Comparison of ENCODE assay signal across 8 cellular contexts in the genomic region with DNA sequence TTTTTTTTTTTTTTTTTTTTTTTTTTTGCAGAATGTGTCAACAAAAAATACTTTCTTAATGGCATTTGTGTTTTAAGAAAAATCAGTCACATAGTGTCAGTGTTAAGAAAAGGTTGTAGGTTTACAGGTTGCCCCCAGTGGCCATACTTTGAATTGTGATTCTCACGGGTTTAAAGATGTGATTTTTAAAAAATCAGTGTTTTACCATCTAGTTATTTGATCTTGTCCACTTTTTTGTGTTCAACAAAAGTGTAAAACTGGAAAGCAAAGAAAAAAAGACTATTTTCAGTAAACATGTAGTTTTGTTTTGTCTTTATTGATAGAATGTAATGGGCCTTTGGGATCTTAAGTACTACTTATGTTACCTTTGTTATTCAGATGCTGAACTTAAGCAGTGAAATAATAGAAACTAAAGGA. TPM values are rescaled to one million over a fixed set of nuclear protein-coding genes. Genes with fewer than 3 reads are reported as not detected.
A peak's percentile ranks its signal among the peaks of the same experiment; 100 is the strongest.
DNase-seq lines count a peak whose midpoint lies in the region; FAIRE-seq and TF ChIP-seq lines count a peak whose summit lies in the region.

No MANE protein-coding gene starts in this region.

- peak; percentile 16 for DNase-seq in stimulated activated CD4-positive, alpha-beta T cell treated with anti-CD3 and anti-CD28 coated beads, Interleukin-15, amount 100 ng/mL, for 24 hours
- DNase-seq in stimulated activated CD4-positive, alpha-beta T cell treated with anti-CD3 and anti-CD28 coated beads, Interleukin-4, amount 100 ng/mL, for 4 hours: no peak
- DNase-seq in HuH-7 (ENCODE audit: low spot score): peak; percentile 50
- DNase-seq in activated gamma-delta T cell treated with anti-CD3 and anti-CD28 coated beads, Interleukin-2, amount 50 U/mL, for 16 hours (ENCODE audit: low read depth): peak; percentile 3
- no peak for DNase-seq in keratinocyte (ENCODE audit: low read depth, low spot score)
- no peak for DNase-seq in HPDE6-E6E7 (ENCODE audit: extremely low spot score)
- DNase-seq in hippocampal formation (lab: John Stamatoyannopoulos, UW): no peak
- DNase-seq in COLO668 (lab: John Stamatoyannopoulos, UW; ENCODE audit: unreplicated experiment): no peak

- no peaks in the 10 kb centered on the region for H3K9me1 ChIP-seq in keratinocyte (ENCODE audit: control insufficient read depth, extremely low read depth, insufficient read depth, low read length)

- peak in 2 of 3 experiments; percentile 38 to 43 for TF ChIP-seq CTCF in keratinocyte (optimal IDR thresholded peaks at IDR 0.05 in 1 of 3, IDR thresholded peaks at IDR 0.05 in 1 of 3, conservative IDR thresholded peaks at IDR 0.05 in 1 of 3; ENCODE audit: extremely low read depth in 1 of 3, insufficient read depth in 2 of 3, low read length in 3 of 3)

- no peak overlapping the region for H3K9ac ChIP-seq in keratinocyte (ENCODE audit: control insufficient read depth, extremely low read depth, insufficient read depth, low read length)

- no peaks in the 10 kb centered on the region for H3K4me1 ChIP-seq in keratinocyte (ENCODE audit: control insufficient read depth, extremely low read depth, insufficient read depth, low read length)

- H3K36me3 ChIP-seq in keratinocyte (ENCODE audit: control insufficient read depth in 2 of 2, extremely low read depth in 1 of 2, insufficient read depth in 2 of 2, low read length in 2 of 2): peaks cover 11% of the 10 kb centered on the region in 2 experiments

- no peak overlapping the region for H3K4me3 ChIP-seq in keratinocyte (ENCODE audit: control insufficient read depth in 2 of 3, extremely low read depth in 1 of 3, insufficient read depth in 2 of 3, low read depth in 1 of 3, low read length in 3 of 3)

- FAIRE-seq in keratinocyte (lab: Jason Lieb, UNC): peak; percentile 5

- H3K4me2 ChIP-seq in keratinocyte (ENCODE audit: control insufficient read depth, extremely low read depth, insufficient read depth, low read depth, low read length): no peak overlapping the region

- H3K79me2 ChIP-seq in keratinocyte (ENCODE audit: control insufficient read depth, insufficient read depth, low read length): no peaks in the 10 kb centered on the region

- H3K27ac ChIP-seq in keratinocyte (ENCODE audit: control insufficient read depth, insufficient read depth, low read length): no peak overlapping the region

- dilution Hi-C loops in keratinocyte (cut with MboI; ENCODE audit: extremely low pct_ligation_motif_present, low sequenced_read_pairs): no loop called here

- H2AFZ ChIP-seq in keratinocyte (ENCODE audit: control insufficient read depth, low read length): no peak overlapping the region

- H4K20me1 ChIP-seq in keratinocyte (ENCODE audit: control insufficient read depth, extremely low read depth, insufficient read depth, low read length): no peaks in the 10 kb centered on the region

- no peaks in the 10 kb centered on the region for H3K27me3 ChIP-seq in keratinocyte (ENCODE audit: control insufficient read depth, extremely low read depth, insufficient read depth, low read length)

- H3K9me3 ChIP-seq in keratinocyte (ENCODE audit: control insufficient read depth, low read depth, low read length): no peaks in the 10 kb centered on the region

RNA-seq across cellular contexts. Expression of a gene that starts 25.7 kb away (rescaled TPM):
- 5.3 to 11.8 TPM (median 6.9 TPM) in 3 replicates for polyA plus RNA-seq in keratinocyte
- 5.3 TPM for polyA plus RNA-seq in keratinocyte (2011; ENCODE audit: low read depth)
- polyA plus RNA-seq in keratinocyte (2011; cell fraction: cytosol; rRNA removed): 5.1 and 11.5 TPM in 2 replicates
- polyA plus RNA-seq in keratinocyte (2011; cell fraction: nucleus; rRNA removed): 4.1 and 6.3 TPM in 2 replicates
- polyA plus RNA-seq in keratinocyte (2012; ENCODE audit: low replicate concordance): 5.0 and 9.8 TPM in 2 replicates
- 4.0 to 10.5 TPM (median 5.6 TPM) in 3 replicates for polyA minus RNA-seq in keratinocyte
- polyA minus RNA-seq in keratinocyte (2011; cell fraction: cytosol; rRNA and poly(A)+ RNA removed): 7.7 TPM
- polyA minus RNA-seq in keratinocyte (2011; cell fraction: nucleus; rRNA and poly(A)+ RNA removed): 4.5 and 7.5 TPM in 2 replicates

RNA-seq across cellular contexts. Expression of a gene that starts 49.6 kb away (rescaled TPM):
- 4.1 to 9.1 TPM (median 4.6 TPM) in 3 replicates for polyA plus RNA-seq in keratinocyte
- 7.8 TPM for polyA plus RNA-seq in keratinocyte (2011; ENCODE audit: low read depth)
- polyA plus RNA-seq in keratinocyte (2011; cell fraction: cytosol; rRNA removed): 2.6 and 3.9 TPM in 2 replicates
- polyA plus RNA-seq in keratinocyte (2011; cell fraction: nucleus; rRNA removed): 7.1 and 7.8 TPM in 2 replicates
- 3.7 and 4.1 TPM in 2 replicates for polyA plus RNA-seq in keratinocyte (2012; ENCODE audit: low replicate concordance)
- 1.7 to 6.1 TPM (median 2.4 TPM) in 3 replicates for polyA minus RNA-seq in keratinocyte
- polyA minus RNA-seq in keratinocyte (2011; cell fraction: cytosol; rRNA and poly(A)+ RNA removed): 1.9 TPM
- polyA minus RNA-seq in keratinocyte (2011; cell fraction: nucleus; rRNA and poly(A)+ RNA removed): 3.5 and 8.3 TPM in 2 replicates

RNA-seq across cellular contexts. Expression of a gene that starts 54.9 kb away (rescaled TPM):
- 0.32 to 0.33 TPM in 2 of 3 replicates, not detected in the other for polyA plus RNA-seq in keratinocyte
- polyA plus RNA-seq in keratinocyte (2011; ENCODE audit: low read depth): 1.1 TPM
- 0.34 TPM in 1 of 2 replicates, not detected in the other for polyA plus RNA-seq in keratinocyte (2011; cell fraction: cytosol; rRNA removed)
- polyA plus RNA-seq in keratinocyte (2011; cell fraction: nucleus; rRNA removed): 0.80 TPM in 1 of 2 replicates, not detected in the other
- not detected in 2 replicates for polyA plus RNA-seq in keratinocyte (2012; ENCODE audit: low replicate concordance)
- not detected in 3 replicates for polyA minus RNA-seq in keratinocyte
- polyA minus RNA-seq in keratinocyte (2011; cell fraction: cytosol; rRNA and poly(A)+ RNA removed): not detected
- polyA minus RNA-seq in keratinocyte (2011; cell fraction: nucleus; rRNA and poly(A)+ RNA removed): not detected in 2 replicates

Comparison
In these comparisons a context has a peak if more than half of its experiments do, and no peak if none do; other contexts are left out.
1. DNase-seq: peak in stimulated activated CD4-positive, alpha-beta T cell treated with anti-CD3 and anti-CD28 coated beads, Interleukin-15, amount 100 ng/mL, for 24 hours (single experiment), HuH-7 (single experiment) and activated gamma-delta T cell treated with anti-CD3 and anti-CD28 coated beads, Interleukin-2, amount 50 U/mL, for 16 hours (single experiment); none in stimulated activated CD4-positive, alpha-beta T cell treated with anti-CD3 and anti-CD28 coated beads, Interleukin-4, amount 100 ng/mL, for 4 hours (0 of 2), keratinocyte (single experiment), HPDE6-E6E7 (single experiment), hippocampal formation (0 of 2) and COLO668 (single experiment).